ENCODE assay signal across 17 cellular contexts in genomic region chr22:24496661-24497060, GRCh38. TPM values are rescaled to one million over a fixed set of nuclear protein-coding genes. Genes with fewer than 3 reads are reported as not detected.
"Had no signal": no experiment of that assay in that cellular context is flagged by ENCODE, and none has a peak within 500 bp of the region (broad histone marks: within the 10 kb centered on the region; RNA-seq: fewer than 3 reads in every experiment).

No MANE protein-coding gene starts in this region.

- H3K4me3 ChIP-seq: esophagus squamous epithelium, lung, psoas muscle, sigmoid colon had no signal

- ATAC-seq: psoas muscle had no signal

- H3K36me3 ChIP-seq: brain microvascular endothelial cell, esophagus squamous epithelium, sigmoid colon had no signal

- DNase-seq: activated CD4-positive, alpha-beta T cell treated with anti-CD3 and anti-CD28 coated beads, Interleukin-2, amount 10 ng/mL, durations not matched to agents 24 days and 14 days; activated effector memory CD4-positive, alpha-beta T cell treated with anti-CD3 and anti-CD28 coated beads, Interleukin-2, amount 50 U/mL, for 16 hours; activated naive CD8-positive, alpha-beta T cell treated with anti-CD3 and anti-CD28 coated beads for 36 hours; brain microvascular endothelial cell; esophagus squamous epithelium; foreskin fibroblast; glutamatergic neuron; naive B cell; occipital lobe; psoas muscle; sigmoid colon; stimulated activated CD4-positive, alpha-beta T cell treated with anti-CD3 and anti-CD28 coated beads, Interleukin-2, amount 100 ng/mL, for 24 hours; stimulated activated naive CD4-positive, alpha-beta T cell; substantia nigra; SW 1271; trophoblast cell had no signal

- H3K27me3 ChIP-seq: brain microvascular endothelial cell had no signal

- H3K27ac Mint-ChIP-seq: activated CD4-positive, alpha-beta T cell treated with anti-CD3 and anti-CD28 coated beads, Interleukin-2, amount 10 ng/mL, durations not matched to agents 24 days and 14 days; activated naive CD8-positive, alpha-beta T cell treated with anti-CD3 and anti-CD28 coated beads for 36 hours had no signal

- H3K9me3 Mint-ChIP-seq: activated CD4-positive, alpha-beta T cell treated with anti-CD3 and anti-CD28 coated beads, Interleukin-2, amount 10 ng/mL, durations not matched to agents 24 days and 14 days; activated naive CD8-positive, alpha-beta T cell treated with anti-CD3 and anti-CD28 coated beads for 36 hours; naive B cell had no signal

- H3K36me3 Mint-ChIP-seq: activated naive CD8-positive, alpha-beta T cell treated with anti-CD3 and anti-CD28 coated beads for 36 hours had no signal

- H3K9me3 ChIP-seq: esophagus squamous epithelium, psoas muscle, sigmoid colon had no signal

- H3K27ac ChIP-seq: brain microvascular endothelial cell, esophagus squamous epithelium, psoas muscle, sigmoid colon had no signal

- H3K4me3 Mint-ChIP-seq: activated CD4-positive, alpha-beta T cell treated with anti-CD3 and anti-CD28 coated beads, Interleukin-2, amount 10 ng/mL, durations not matched to agents 24 days and 14 days; activated naive CD8-positive, alpha-beta T cell treated with anti-CD3 and anti-CD28 coated beads for 36 hours; naive B cell had no signal

RNA-seq across cellular contexts. Expression of gene UPB1, which starts 1.5 kb away (rescaled TPM):
- total RNA-seq: occipital lobe had no signal
